ENCODE assay signal across 1 cellular context in genomic region chr7:106190589-106191330, GRCh38.
TF ChIP-seq lines count a peak whose summit lies in the region.

No MANE protein-coding gene starts in this region.

TF ChIP-seq in SK-N-SH, 30 proteins besides CTCF, POLR2A, EP300 and RAD21 (continued from another document):
- TF ChIP-seq, protein P1, sequence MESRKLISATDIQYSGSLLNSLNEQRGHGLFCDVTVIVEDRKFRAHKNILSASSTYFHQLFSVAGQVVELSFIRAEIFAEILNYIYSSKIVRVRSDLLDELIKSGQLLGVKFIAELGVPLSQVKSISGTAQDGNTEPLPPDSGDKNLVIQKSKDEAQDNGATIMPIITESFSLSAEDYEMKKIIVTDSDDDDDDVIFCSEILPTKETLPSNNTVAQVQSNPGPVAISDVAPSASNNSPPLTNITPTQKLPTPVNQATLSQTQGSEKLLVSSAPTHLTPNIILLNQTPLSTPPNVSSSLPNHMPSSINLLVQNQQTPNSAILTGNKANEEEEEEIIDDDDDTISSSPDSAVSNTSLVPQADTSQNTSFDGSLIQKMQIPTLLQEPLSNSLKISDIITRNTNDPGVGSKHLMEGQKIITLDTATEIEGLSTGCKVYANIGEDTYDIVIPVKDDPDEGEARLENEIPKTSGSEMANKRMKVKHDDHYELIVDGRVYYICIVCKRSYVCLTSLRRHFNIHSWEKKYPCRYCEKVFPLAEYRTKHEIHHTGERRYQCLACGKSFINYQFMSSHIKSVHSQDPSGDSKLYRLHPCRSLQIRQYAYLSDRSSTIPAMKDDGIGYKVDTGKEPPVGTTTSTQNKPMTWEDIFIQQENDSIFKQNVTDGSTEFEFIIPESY (IDR thresholded peaks at IDR 0.05; ENCODE audit: borderline replicate concordance, low read depth), result no peak
- TF ChIP-seq FOXJ3 (CRISPR knock-in tag; IDR thresholded peaks at IDR 0.05) (no peak), JUND (IDR thresholded peaks at IDR 0.05) (no peak), GATA2 (CRISPR knock-in tag; IDR thresholded peaks at IDR 0.05) (no peak), TEAD4 (IDR thresholded peaks at IDR 0.05; ENCODE audit: borderline replicate concordance, insufficient read depth) (no peak), POLR2AphosphoS5 (IDR thresholded peaks at IDR 0.05; ENCODE audit: low read depth, low read length) (no peak), TCF12 (IDR thresholded peaks at IDR 0.05) (no peak), MXI1 (IDR thresholded peaks at IDR 0.05; ENCODE audit: low read depth, low read length) (no peak), TAF1 (IDR thresholded peaks at IDR 0.05; ENCODE audit: borderline replicate concordance, low read depth, low read length) (no peak), GABPA (IDR thresholded peaks at IDR 0.05; ENCODE audit: low read depth) (no peak), FOXM1 (IDR thresholded peaks at IDR 0.05; ENCODE audit: low read depth) (no peak)
- TF ChIP-seq, protein P2, sequence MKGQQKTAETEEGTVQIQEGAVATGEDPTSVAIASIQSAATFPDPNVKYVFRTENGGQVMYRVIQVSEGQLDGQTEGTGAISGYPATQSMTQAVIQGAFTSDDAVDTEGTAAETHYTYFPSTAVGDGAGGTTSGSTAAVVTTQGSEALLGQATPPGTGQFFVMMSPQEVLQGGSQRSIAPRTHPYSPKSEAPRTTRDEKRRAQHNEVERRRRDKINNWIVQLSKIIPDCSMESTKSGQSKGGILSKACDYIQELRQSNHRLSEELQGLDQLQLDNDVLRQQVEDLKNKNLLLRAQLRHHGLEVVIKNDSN (IDR thresholded peaks at IDR 0.05; ENCODE audit: borderline replicate concordance, low read depth), result no peak
